Comparison of ENCODE assay signal across 19 cellular contexts in the genomic region with DNA sequence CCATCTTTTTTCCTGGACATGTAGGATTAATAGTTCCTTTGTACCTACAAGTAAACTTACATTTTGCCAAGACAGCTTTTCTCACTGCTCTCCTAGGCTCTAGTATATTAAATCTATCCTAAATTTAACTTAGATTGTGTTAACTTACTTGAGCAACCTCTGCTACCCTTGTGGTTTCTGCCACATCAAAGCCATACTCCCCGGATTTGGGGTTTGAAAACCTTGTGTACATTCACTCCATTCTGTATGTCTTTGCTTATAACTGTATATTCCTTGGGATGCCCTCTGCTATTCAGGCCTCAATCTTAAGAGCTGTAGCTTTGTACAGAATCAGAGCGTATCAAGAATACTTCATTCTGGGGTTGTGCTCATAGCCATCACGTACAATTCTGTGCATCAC.
A peak's percentile ranks its signal among the peaks of the same experiment; 100 is the strongest.
DNase-seq lines count a peak whose midpoint lies in the region; ATAC-seq lines count a peak whose summit lies in the region.
"Had no signal": no experiment of that assay in that cellular context is flagged by ENCODE, and none has a peak within 500 bp of the region (broad histone marks: within the 10 kb centered on the region; RNA-seq: fewer than 3 reads in every experiment).

No MANE protein-coding gene starts in this region.

- peaks cover 26% of the 10 kb centered on the region for H3K4me1 Mint-ChIP-seq in activated naive CD8-positive, alpha-beta T cell treated with anti-CD3 and anti-CD28 coated beads, Interleukin-2, amount 10 ng/mL, durations not matched to agents 7 days and 5 days

- H3K27ac Mint-ChIP-seq in activated naive CD8-positive, alpha-beta T cell treated with anti-CD3 and anti-CD28 coated beads, Interleukin-2, amount 10 ng/mL, durations not matched to agents 7 days and 5 days, result no peak overlapping the region

- peak in 5 of 6 experiments; percentile 47 to 61 (median 55) for DNase-seq in stimulated activated naive CD4-positive, alpha-beta T cell (lab: John Stamatoyannopoulos, UW)
- no peak for DNase-seq in stimulated activated naive CD4-positive, alpha-beta T cell treated with Interleukin-2 at 50 U/mL for 16 hours (lab: John Stamatoyannopoulos, UW)
- DNase-seq in activated CD4-positive, alpha-beta T cell treated with anti-CD3 and anti-CD28 coated beads for 4 hours, result peak; percentile 12 to 26
- no peak for DNase-seq in activated naive CD8-positive, alpha-beta T cell treated with anti-CD3 and anti-CD28 coated beads, Interleukin-2, amount 10 ng/mL, durations not matched to agents 7 days and 5 days
- no peak for DNase-seq in NCI-H1092 treated with DMSO at 0.1 percent for 48 hours (lab: John Stamatoyannopoulos, UW)
- DNase-seq in NCI-H526 (lab: John Stamatoyannopoulos, UW), result no peak
- no peak for DNase-seq in NCI-H2227 (lab: John Stamatoyannopoulos, UW; ENCODE audit: unreplicated experiment)
- no peak for DNase-seq in GM19238 (ENCODE audit: insufficient read length, low spot score)
- DNase-seq: brain microvascular endothelial cell, DMS53, H7, left lung, MG63, NCI-H187 treated with DMSO at 0.1 percent for 48 hours, NCI-H446 treated with DMSO at 0.1 percent for 48 hours, ovary, thyroid gland had no signal

- peaks cover 5% of the 10 kb centered on the region for H3K9me3 Mint-ChIP-seq in activated naive CD8-positive, alpha-beta T cell treated with anti-CD3 and anti-CD28 coated beads, Interleukin-2, amount 10 ng/mL, durations not matched to agents 7 days and 5 days

- ATAC-seq in activated naive CD8-positive, alpha-beta T cell treated with anti-CD3 and anti-CD28 coated beads, Interleukin-2, amount 10 ng/mL, durations not matched to agents 7 days and 5 days (ENCODE audit: low read depth), result peak; percentile 65
- ATAC-seq: activated CD4-positive, CD25-positive, alpha-beta regulatory T cell treated with anti-CD3 and anti-CD28 coated beads, Interleukin-2, amount 50 U/mL, for 24 hours; gastroesophageal sphincter; left lung had no signal

- H3K36me3 Mint-ChIP-seq in activated naive CD8-positive, alpha-beta T cell treated with anti-CD3 and anti-CD28 coated beads, Interleukin-2, amount 10 ng/mL, durations not matched to agents 7 days and 5 days, result peaks cover 15% of the 10 kb centered on the region

- no peak overlapping the region for H3K4me3 Mint-ChIP-seq in activated naive CD8-positive, alpha-beta T cell treated with anti-CD3 and anti-CD28 coated beads, Interleukin-2, amount 10 ng/mL, durations not matched to agents 7 days and 5 days

- POLR2A ChIA-PET in activated naive CD8-positive, alpha-beta T cell treated with anti-CD3 and anti-CD28 coated beads, Interleukin-2, amount 10 ng/mL, durations not matched to agents 7 days and 5 days (lab: Charles Lee), result no interaction called here

- no peaks in the 10 kb centered on the region for H3K27me3 Mint-ChIP-seq in activated naive CD8-positive, alpha-beta T cell treated with anti-CD3 and anti-CD28 coated beads, Interleukin-2, amount 10 ng/mL, durations not matched to agents 7 days and 5 days

Comparison
In these comparisons a context has a peak if more than half of its experiments do, and no peak if none do; other contexts are left out.
1. DNase-seq: peak in stimulated activated naive CD4-positive, alpha-beta T cell (5 of 6) and activated CD4-positive, alpha-beta T cell treated with anti-CD3 and anti-CD28 coated beads for 4 hours (2 of 2); none in stimulated activated naive CD4-positive, alpha-beta T cell treated with Interleukin-2 at 50 U/mL for 16 hours (single experiment), activated naive CD8-positive, alpha-beta T cell treated with anti-CD3 and anti-CD28 coated beads, Interleukin-2, amount 10 ng/mL, durations not matched to agents 7 days and 5 days (single experiment), NCI-H1092 treated with DMSO at 0.1 percent for 48 hours (single experiment), NCI-H526 (0 of 2), NCI-H2227 (single experiment) and GM19238 (single experiment).